Comparison of ENCODE assay signal across 23 cellular contexts in the genomic region with DNA sequence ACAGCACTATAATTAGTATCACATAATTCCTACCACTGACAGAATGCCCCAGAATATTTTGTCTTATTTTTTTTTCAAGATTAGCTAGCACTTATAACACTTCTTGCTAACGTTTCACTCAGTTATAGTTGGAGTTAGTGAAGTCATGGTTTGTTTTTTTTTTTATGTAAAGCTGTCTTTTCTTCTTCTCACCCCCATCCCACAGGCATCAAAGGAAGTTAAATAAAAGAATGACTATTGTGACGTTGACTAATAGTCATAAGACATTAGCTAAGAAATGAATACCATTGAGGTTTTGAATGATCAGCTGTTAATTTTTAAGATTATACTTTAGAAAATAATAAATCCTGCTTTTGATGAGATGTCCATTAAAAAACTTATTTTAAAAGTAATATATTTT.
"Had no signal": no experiment of that assay in that cellular context is flagged by ENCODE, and none has a peak within 500 bp of the region (broad histone marks: within the 10 kb centered on the region; RNA-seq: fewer than 3 reads in every experiment).

No MANE protein-coding gene starts in this region.

- H3K4me3 ChIP-seq: dorsolateral prefrontal cortex, heart right ventricle, lower lobe of right lung, prostate gland, right atrium auricular region, sigmoid colon, thoracic aorta, tibial nerve, upper lobe of left lung had no signal

- DNase-seq: cerebellar nuclear complex; dorsolateral prefrontal cortex; effector CD4-positive, alpha-beta T cell; foreskin keratinocyte; glutamatergic neuron; heart right ventricle; hypothalamus; immature natural killer cell; left ventricle myocardium superior; lower lobe of right lung; natural killer cell; occipital lobe; sigmoid colon; small intestine; stimulated activated CD4-positive, alpha-beta T cell treated with anti-CD3 and anti-CD28 coated beads, Interleukin-15, amount 100 ng/mL, for 24 hours; stimulated activated CD4-positive, alpha-beta T cell treated with anti-CD3 and anti-CD28 coated beads, Interleukin-2, amount 100 ng/mL, for 48 hours; stimulated activated naive B cell treated with anti-CD40 and anti-IgM and Interleukin-4, amounts not matched to agents 10 μg/mL and 1 μg/mL and 100 μg/mL, for 72 hours; upper lobe of left lung had no signal

- H3K27ac ChIP-seq: dorsolateral prefrontal cortex, foreskin keratinocyte, heart right ventricle, lower lobe of right lung, parathyroid adenoma, prostate gland, right atrium auricular region, sigmoid colon, tibial nerve, upper lobe of left lung had no signal

- H3K36me3 ChIP-seq: heart right ventricle, lower lobe of right lung, prostate gland, right atrium auricular region, sigmoid colon, thoracic aorta, tibial nerve, upper lobe of left lung had no signal

- H3K27me3 ChIP-seq: dorsolateral prefrontal cortex, foreskin keratinocyte, heart right ventricle, right atrium auricular region, sigmoid colon, tibial nerve, upper lobe of left lung had no signal

- H3K9me3 ChIP-seq: heart right ventricle, lower lobe of right lung, prostate gland, right atrium auricular region, sigmoid colon, thoracic aorta, tibial nerve, upper lobe of left lung had no signal

- H3K9ac ChIP-seq: parathyroid adenoma had no signal

- H3K4me1 ChIP-seq: lower lobe of right lung, parathyroid adenoma, prostate gland, right atrium auricular region, sigmoid colon, tibial nerve, upper lobe of left lung had no signal
